In the genomic region with DNA sequence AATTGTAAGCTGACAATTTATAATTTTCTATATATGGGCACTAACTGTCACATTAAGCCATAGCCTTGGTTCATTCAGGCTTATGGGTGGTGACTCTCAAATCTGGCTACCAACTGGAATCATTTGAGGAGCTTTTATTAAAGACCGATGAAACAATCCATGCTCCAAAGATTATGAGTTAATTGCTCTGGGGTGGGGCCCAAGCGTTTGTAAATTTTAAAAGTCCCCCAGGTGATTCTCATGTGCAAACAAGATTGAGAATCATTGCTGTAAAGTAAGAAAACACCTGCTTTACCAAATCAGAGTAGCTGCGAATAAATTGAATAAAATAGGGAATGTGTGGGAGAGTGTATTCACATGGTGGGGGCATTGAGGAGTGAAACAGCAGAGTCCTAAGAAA, we compare ENCODE assay signal across 35 cellular contexts.
"Had no signal": no experiment of that assay in that cellular context is flagged by ENCODE, and none has a peak within 500 bp of the region (broad histone marks: within the 10 kb centered on the region; RNA-seq: fewer than 3 reads in every experiment).

No MANE protein-coding gene starts in this region.

- H3K9me3 ChIP-seq: MG63 had no signal

- H3K27me3 ChIP-seq: MG63 had no signal

- DNase-seq: Karpas-422, Kasumi-1, MG63, MM.1S, MV-4-11, NCI-H1048, NCI-H1092, NCI-H1092 treated with DMSO at 0.1 percent for 48 hours, NCI-H1105, NCI-H1105 treated with DMSO at 0.1 percent for 48 hours, NCI-H1417, NCI-H1417 treated with DMSO at 0.1 percent for 48 hours, NCI-H1436, NCI-H1436 treated with DMSO at 0.1 percent for 48 hours, NCI-H146, NCI-H1694, NCI-H1694 treated with DMSO at 0.1 percent for 48 hours, NCI-H187, NCI-H187 treated with DMSO at 0.1 percent for 48 hours, NCI-H1930, NCI-H2029, NCI-H2029 treated with DMSO at 0.1 percent for 48 hours, NCI-H2081, NCI-H2081 treated with DMSO at 0.1 percent for 48 hours, NCI-H2107, NCI-H2171, NCI-H2171 treated with DMSO at 0.1 percent for 48 hours, NCI-H2227 treated with DMSO at 0.1 percent for 48 hours, NCI-H226, NCI-H345, NCI-H446, NCI-H446 treated with DMSO at 0.1 percent for 48 hours, NCI-H510A, NCI-H510A treated with DMSO at 0.1 percent for 48 hours, NCI-H524 had no signal

- H3K36me3 ChIP-seq: MG63 had no signal

- H3K4me3 ChIP-seq: MG63 had no signal
